ENCODE assay signal across 11 cellular contexts in the genomic region with DNA sequence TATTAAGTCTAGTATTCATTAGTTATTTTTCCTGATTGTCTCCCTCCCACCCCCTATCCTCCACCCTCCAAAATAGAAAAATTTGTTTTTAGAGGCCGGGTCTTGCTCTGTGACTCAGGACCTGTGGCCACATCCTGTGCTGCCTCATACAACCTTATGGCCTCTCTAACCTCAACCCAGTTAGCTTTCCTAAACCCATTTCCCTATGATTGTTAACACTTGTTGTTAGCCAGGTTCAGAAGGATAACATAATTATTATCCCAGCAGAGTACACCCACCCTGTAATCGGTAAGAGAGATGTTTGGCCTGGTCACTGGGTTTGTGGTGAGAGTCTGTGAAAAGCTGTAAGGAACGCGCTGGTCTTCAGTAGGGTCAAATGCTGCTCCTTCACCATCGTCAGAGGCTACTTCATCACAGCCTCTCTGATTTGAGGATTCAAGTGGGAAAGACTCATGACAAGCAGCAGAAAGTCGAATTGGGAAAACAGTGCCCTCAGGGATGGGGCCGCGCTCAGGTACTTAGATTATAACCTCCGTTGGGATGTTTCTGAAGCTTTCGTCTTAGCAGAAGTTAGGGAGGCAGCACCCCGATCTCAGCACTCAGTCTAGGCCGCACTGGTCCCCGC. TPM values are rescaled to one million over a fixed set of nuclear protein-coding genes. Genes with fewer than 3 reads are reported as not detected.
DNase-seq lines count a peak whose midpoint lies in the region; ATAC-seq and TF ChIP-seq lines count a peak whose summit lies in the region.
"Had no signal": no experiment of that assay in that cellular context is flagged by ENCODE, and none has a peak within 500 bp of the region (broad histone marks: within the 10 kb centered on the region; RNA-seq: fewer than 3 reads in every experiment).

No MANE protein-coding gene starts in this region.

- no peaks in the 10 kb centered on the region for H3K27me3 Mint-ChIP-seq in WTC11 (ENCODE audit: low read depth)

- intact Hi-C loops in Right ventricle myocardium superior (cut with DNase I) = loop anchor here (5.0 kb wide), 1 partner anchor 72 kb away; a partner anchor contains a TSS
- intact Hi-C loops in transverse colon (cut with DNase I; ENCODE audit: low total_unique reads) = loop anchor here (5.0 kb wide), 1 partner anchor 37 kb away; a partner anchor contains a TSS

- H3K9me3 ChIP-seq in cardiac muscle cell (ENCODE audit: low read depth) = no peaks in the 10 kb centered on the region
- H3K9me3 ChIP-seq in transverse colon = no peaks in the 10 kb centered on the region

- no peaks in the 10 kb centered on the region for H3K36me3 ChIP-seq in cardiac muscle cell
- no peaks in the 10 kb centered on the region for H3K36me3 ChIP-seq in transverse colon

- in situ Hi-C loops in transverse colon (cut with MboI; ENCODE audit: low pct_ligation_motif_present in 1 of 4, low pct_unique_long_range_greater_than_20kb in 1 of 4, low sequenced_read_pairs in 3 of 4) = loop anchor here in 2 of 4 donors (10.0 to 25.0 kb wide), 2 partner anchors 70 to 197 kb away; a partner anchor contains a TSS

- no peak for TF ChIP-seq CTCF in cardiac muscle cell (IDR thresholded peaks at IDR 0.05; ENCODE audit: low read depth, low read length)
- TF ChIP-seq CTCF in WTC11 (IDR thresholded peaks at IDR 0.05) = no peak
- no peak for TF ChIP-seq CTCF in transverse colon (IDR thresholded peaks at IDR 0.05)

- no peak overlapping the region for H3K4me3 Mint-ChIP-seq in WTC11

- ATAC-seq in Right ventricle myocardium superior (ENCODE audit: poor library complexity) (no peak), WTC11 (no peak)
- ATAC-seq: HCT116 had no signal

- H3K27me3 ChIP-seq in cardiac muscle cell (no peaks in the 10 kb centered on the region), transverse colon (no peaks in the 10 kb centered on the region)

- peaks cover 3% of the 10 kb centered on the region; the same call in 1 of the 2 replicates for H3K36me3 Mint-ChIP-seq in WTC11

- H3K4me1 ChIP-seq in cardiac muscle cell (ENCODE audit: low read depth) (peaks cover 11% of the 10 kb centered on the region), transverse colon (peaks cover 0 to 46% (median 29%) of the 10 kb centered on the region in 4 donors)

- no peaks in the 10 kb centered on the region for H3K9me3 Mint-ChIP-seq in WTC11

- no peak for TF ChIP-seq EP300 in transverse colon (IDR thresholded peaks at IDR 0.05; ENCODE audit: low read depth)

- POLR2A ChIA-PET in WTC11 (lab: Charles Lee) = interaction anchor here (0.6 to 0.7 kb wide), 2 partner anchors 18 to 1784 kb away, joined by 4 read pairs; no protein-coding TSS in a partner anchor

- no peak for TF ChIP-seq POLR2A in transverse colon (IDR thresholded peaks at IDR 0.05)

- peaks cover 29% of the 10 kb centered on the region for H3K4me1 Mint-ChIP-seq in WTC11

- H3K27ac Mint-ChIP-seq in WTC11 = peak overlapping the region; percentile 87

- 85 to 87% methylated on average over 7 to 13 of the region's 13 CpGs for WGBS in transverse colon (ENCODE audit: low coverage in 1 of 2), 2 donors

- H3K27ac ChIP-seq in cardiac muscle cell (peak overlapping the region; percentile 47), transverse colon (peak overlapping the region; percentile 14 to 84 (median 49))
- H3K27ac ChIP-seq: parathyroid adenoma had no signal

- DNase-seq in cardiac muscle cell (ENCODE audit: low read depth in 1 of 2, low spot score in 1 of 2) (no peak), Right ventricle myocardium superior (no peak), WTC11 (ENCODE audit: low spot score) (no peak), glomerular visceral epithelial cell (ENCODE audit: extremely low spot score) (peak; percentile 60), transverse colon (no peak), SHP77 (lab: John Stamatoyannopoulos, UW) (no peak), NCI-H446 (lab: John Stamatoyannopoulos, UW) (no peak)
- no peak for DNase-seq in effector CD8-positive, alpha-beta T cell (lab: John Stamatoyannopoulos, UW)
- DNase-seq: KBM-7 had no signal

- H3K4me3 ChIP-seq in cardiac muscle cell (no peak overlapping the region), transverse colon (no peak overlapping the region)

- CTCF ChIA-PET in WTC11 (lab: Charles Lee) = interaction anchor here (0.6 to 1.2 kb wide), 2 partner anchors 37 to 570 kb away, joined by 3 read pairs; no protein-coding TSS in a partner anchor

TF ChIP-seq in WTC11, 78 proteins besides CTCF, POLR2A, EP300 and RAD21 (continues in another document):
- TF ChIP-seq MYBL2 (CRISPR knock-in tag; IDR thresholded peaks at IDR 0.05) = no peak
- TF ChIP-seq, protein P1, sequence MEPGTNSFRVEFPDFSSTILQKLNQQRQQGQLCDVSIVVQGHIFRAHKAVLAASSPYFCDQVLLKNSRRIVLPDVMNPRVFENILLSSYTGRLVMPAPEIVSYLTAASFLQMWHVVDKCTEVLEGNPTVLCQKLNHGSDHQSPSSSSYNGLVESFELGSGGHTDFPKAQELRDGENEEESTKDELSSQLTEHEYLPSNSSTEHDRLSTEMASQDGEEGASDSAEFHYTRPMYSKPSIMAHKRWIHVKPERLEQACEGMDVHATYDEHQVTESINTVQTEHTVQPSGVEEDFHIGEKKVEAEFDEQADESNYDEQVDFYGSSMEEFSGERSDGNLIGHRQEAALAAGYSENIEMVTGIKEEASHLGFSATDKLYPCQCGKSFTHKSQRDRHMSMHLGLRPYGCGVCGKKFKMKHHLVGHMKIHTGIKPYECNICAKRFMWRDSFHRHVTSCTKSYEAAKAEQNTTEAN (CRISPR knock-in tag; IDR thresholded peaks at IDR 0.05) = no peak
- TF ChIP-seq TCF7 (CRISPR knock-in tag; IDR thresholded peaks at IDR 0.05; ENCODE audit: low read depth) = no peak
- TF ChIP-seq, protein P2, sequence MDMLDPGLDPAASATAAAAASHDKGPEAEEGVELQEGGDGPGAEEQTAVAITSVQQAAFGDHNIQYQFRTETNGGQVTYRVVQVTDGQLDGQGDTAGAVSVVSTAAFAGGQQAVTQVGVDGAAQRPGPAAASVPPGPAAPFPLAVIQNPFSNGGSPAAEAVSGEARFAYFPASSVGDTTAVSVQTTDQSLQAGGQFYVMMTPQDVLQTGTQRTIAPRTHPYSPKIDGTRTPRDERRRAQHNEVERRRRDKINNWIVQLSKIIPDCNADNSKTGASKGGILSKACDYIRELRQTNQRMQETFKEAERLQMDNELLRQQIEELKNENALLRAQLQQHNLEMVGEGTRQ (CRISPR knock-in tag; IDR thresholded peaks at IDR 0.05) = no peak
- no peak for TF ChIP-seq FOXK1 (CRISPR knock-in tag; IDR thresholded peaks at IDR 0.05)
- no peak for TF ChIP-seq HMGA2 (CRISPR knock-in tag; IDR thresholded peaks at IDR 0.05)
- TF ChIP-seq ETV6 (CRISPR knock-in tag; IDR thresholded peaks at IDR 0.05) = no peak
- TF ChIP-seq, protein P3, sequence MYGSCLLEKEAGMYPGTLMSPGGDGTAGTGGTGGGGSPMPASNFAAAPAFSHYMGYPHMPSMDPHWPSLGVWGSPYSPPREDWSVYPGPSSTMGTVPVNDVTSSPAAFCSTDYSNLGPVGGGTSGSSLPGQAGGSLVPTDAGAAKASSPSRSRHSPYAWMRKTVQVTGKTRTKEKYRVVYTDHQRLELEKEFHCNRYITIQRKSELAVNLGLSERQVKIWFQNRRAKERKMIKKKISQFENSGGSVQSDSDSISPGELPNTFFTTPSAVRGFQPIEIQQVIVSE (CRISPR knock-in tag; IDR thresholded peaks at IDR 0.05; ENCODE audit: borderline replicate concordance) = no peak
- no peak for TF ChIP-seq SMAD4 (CRISPR knock-in tag; IDR thresholded peaks at IDR 0.05)
- TF ChIP-seq, protein P4, sequence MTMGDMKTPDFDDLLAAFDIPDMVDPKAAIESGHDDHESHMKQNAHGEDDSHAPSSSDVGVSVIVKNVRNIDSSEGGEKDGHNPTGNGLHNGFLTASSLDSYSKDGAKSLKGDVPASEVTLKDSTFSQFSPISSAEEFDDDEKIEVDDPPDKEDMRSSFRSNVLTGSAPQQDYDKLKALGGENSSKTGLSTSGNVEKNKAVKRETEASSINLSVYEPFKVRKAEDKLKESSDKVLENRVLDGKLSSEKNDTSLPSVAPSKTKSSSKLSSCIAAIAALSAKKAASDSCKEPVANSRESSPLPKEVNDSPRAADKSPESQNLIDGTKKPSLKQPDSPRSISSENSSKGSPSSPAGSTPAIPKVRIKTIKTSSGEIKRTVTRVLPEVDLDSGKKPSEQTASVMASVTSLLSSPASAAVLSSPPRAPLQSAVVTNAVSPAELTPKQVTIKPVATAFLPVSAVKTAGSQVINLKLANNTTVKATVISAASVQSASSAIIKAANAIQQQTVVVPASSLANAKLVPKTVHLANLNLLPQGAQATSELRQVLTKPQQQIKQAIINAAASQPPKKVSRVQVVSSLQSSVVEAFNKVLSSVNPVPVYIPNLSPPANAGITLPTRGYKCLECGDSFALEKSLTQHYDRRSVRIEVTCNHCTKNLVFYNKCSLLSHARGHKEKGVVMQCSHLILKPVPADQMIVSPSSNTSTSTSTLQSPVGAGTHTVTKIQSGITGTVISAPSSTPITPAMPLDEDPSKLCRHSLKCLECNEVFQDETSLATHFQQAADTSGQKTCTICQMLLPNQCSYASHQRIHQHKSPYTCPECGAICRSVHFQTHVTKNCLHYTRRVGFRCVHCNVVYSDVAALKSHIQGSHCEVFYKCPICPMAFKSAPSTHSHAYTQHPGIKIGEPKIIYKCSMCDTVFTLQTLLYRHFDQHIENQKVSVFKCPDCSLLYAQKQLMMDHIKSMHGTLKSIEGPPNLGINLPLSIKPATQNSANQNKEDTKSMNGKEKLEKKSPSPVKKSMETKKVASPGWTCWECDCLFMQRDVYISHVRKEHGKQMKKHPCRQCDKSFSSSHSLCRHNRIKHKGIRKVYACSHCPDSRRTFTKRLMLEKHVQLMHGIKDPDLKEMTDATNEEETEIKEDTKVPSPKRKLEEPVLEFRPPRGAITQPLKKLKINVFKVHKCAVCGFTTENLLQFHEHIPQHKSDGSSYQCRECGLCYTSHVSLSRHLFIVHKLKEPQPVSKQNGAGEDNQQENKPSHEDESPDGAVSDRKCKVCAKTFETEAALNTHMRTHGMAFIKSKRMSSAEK (CRISPR knock-in tag; IDR thresholded peaks at IDR 0.05; ENCODE audit: borderline replicate concordance) = no peak
- TF ChIP-seq, protein P5, sequence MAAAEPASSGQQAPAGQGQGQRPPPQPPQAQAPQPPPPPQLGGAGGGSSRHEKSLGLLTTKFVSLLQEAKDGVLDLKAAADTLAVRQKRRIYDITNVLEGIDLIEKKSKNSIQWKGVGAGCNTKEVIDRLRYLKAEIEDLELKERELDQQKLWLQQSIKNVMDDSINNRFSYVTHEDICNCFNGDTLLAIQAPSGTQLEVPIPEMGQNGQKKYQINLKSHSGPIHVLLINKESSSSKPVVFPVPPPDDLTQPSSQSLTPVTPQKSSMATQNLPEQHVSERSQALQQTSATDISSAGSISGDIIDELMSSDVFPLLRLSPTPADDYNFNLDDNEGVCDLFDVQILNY (CRISPR knock-in tag; IDR thresholded peaks at IDR 0.05) = no peak
- no peak for TF ChIP-seq ZNF423 (CRISPR knock-in tag; IDR thresholded peaks at IDR 0.05)
- no peak for TF ChIP-seq CBFB (CRISPR knock-in tag; IDR thresholded peaks at IDR 0.05; ENCODE audit: low read depth)
- TF ChIP-seq EMX1 (CRISPR knock-in tag; IDR thresholded peaks at IDR 0.05) = no peak

RNA-seq across cellular contexts. Expression of a gene that starts 35.9 kb away (rescaled TPM):
- total RNA-seq in cardiac muscle cell (258 and 375 TPM in 2 replicates), Right ventricle myocardium superior (54.5 TPM), WTC11 (2021) (469 to 522 TPM (median 522 TPM) in 3 replicates), transverse colon (100 to 1,000 TPM in 2 of 4 donors, 10 to 100 TPM in 2; 51.1 to 277 (median 99.7) TPM)
- 559 and 612 TPM in 2 replicates for polyA plus RNA-seq in cardiac muscle cell
